ENCODE assay signal across 33 cellular contexts in the genomic region with DNA sequence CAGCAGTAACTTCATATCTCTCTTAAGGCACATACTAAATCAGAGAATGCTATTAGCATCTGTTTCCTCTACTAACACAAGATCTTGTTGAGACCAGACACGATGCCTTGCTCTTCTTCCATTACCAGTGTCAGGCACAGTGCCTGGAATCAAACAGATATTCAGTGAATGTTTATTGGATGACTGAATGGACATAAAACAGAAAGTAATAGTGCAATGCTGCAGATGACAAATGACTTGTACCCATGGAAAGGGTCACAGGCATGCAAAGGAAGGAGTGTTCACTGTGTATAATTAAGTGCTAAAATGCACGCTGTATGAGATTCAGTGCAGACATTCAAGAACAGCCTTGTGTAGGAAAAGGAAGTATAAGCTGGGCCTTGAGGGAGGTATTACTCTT.
"Had no signal": no experiment of that assay in that cellular context is flagged by ENCODE, and none has a peak within 500 bp of the region (broad histone marks: within the 10 kb centered on the region; RNA-seq: fewer than 3 reads in every experiment).

No MANE protein-coding gene starts in this region.

- H3K9me3 ChIP-seq: adrenal gland, body of pancreas, breast epithelium had no signal

- H3K27me3 Mint-ChIP-seq: activated B cell treated with CpG ODN at 0.5 μM for 24 hours; activated CD4-positive, alpha-beta memory T cell treated with anti-CD3 and anti-CD28 coated beads for 36 hours; activated CD4-positive, alpha-beta T cell treated with anti-CD3 and anti-CD28 coated beads, Interleukin-2, amount 10 ng/mL, durations not matched to agents 24 days and 14 days; activated CD8-positive, alpha-beta T cell treated with anti-CD3 and anti-CD28 coated beads for 36 hours; activated naive CD4-positive, alpha-beta T cell treated with anti-CD3 and anti-CD28 coated beads, Interleukin-2, amount 10 ng/mL, durations not matched to agents 7 days and 5 days; activated T-helper 17 cell treated with anti-CD3 and anti-CD28 coated beads, Interleukin-2, amount 50 U/mL, for 72 hours; central memory CD8-positive, alpha-beta T cell; T-cell; T-helper 17 cell had no signal

- H3K4me3 Mint-ChIP-seq: activated B cell treated with CpG ODN at 0.5 μM for 24 hours; activated CD4-positive, alpha-beta memory T cell treated with anti-CD3 and anti-CD28 coated beads for 36 hours; activated CD4-positive, alpha-beta T cell treated with anti-CD3 and anti-CD28 coated beads, Interleukin-2, amount 10 ng/mL, durations not matched to agents 24 days and 14 days; activated CD8-positive, alpha-beta T cell treated with anti-CD3 and anti-CD28 coated beads for 36 hours; activated naive CD4-positive, alpha-beta T cell treated with anti-CD3 and anti-CD28 coated beads, Interleukin-2, amount 10 ng/mL, durations not matched to agents 7 days and 5 days; activated T-cell treated with anti-CD3 and anti-CD28 coated beads, Interleukin-2, amount 50 U/mL, for 4 hours; activated T-cell treated with anti-CD3 and anti-CD28 coated beads, Interleukin-2, amount 50 U/mL, for 72 hours; activated T-helper 1 cell treated with anti-CD3 and anti-CD28 coated beads, Interleukin-12 subunit alpha, Interleukin-12 subunit beta, Interleukin-2, Interleukin-4 antibody, amounts not matched to agents 30 ng/mL and 10 ng/mL and 1 ng/mL, durations not matched to agents 14 hours and 24 hours and 36 hours; activated T-helper 17 cell treated with anti-CD3 and anti-CD28 coated beads, Interleukin-2, amount 50 U/mL, for 72 hours; central memory CD8-positive, alpha-beta T cell; T-cell; T-helper 17 cell had no signal

- ATAC-seq: activated CD8-positive, alpha-beta T cell treated with anti-CD3 and anti-CD28 coated beads for 36 hours; activated naive CD4-positive, alpha-beta T cell treated with anti-CD3 and anti-CD28 coated beads, Interleukin-2, amount 50 U/mL, for 72 hours; activated T-cell treated with anti-CD3 and anti-CD28 coated beads, Interleukin-2, amount 50 U/mL, for 4 hours; activated T-cell treated with anti-CD3 and anti-CD28 coated beads, Interleukin-2, amount 50 U/mL, for 72 hours; activated T-helper 17 cell treated with anti-CD3 and anti-CD28 coated beads, Interleukin-2, amount 50 U/mL, for 72 hours; body of pancreas; T-cell; T-helper 17 cell had no signal

- H3K9me3 Mint-ChIP-seq: activated B cell treated with CpG ODN at 0.5 μM for 24 hours; activated CD4-positive, alpha-beta memory T cell treated with anti-CD3 and anti-CD28 coated beads for 36 hours; activated CD8-positive, alpha-beta T cell treated with anti-CD3 and anti-CD28 coated beads for 36 hours; activated naive CD4-positive, alpha-beta T cell treated with anti-CD3 and anti-CD28 coated beads, Interleukin-2, amount 50 U/mL, for 72 hours; activated T-cell treated with anti-CD3 and anti-CD28 coated beads, Interleukin-2, amount 50 U/mL, for 4 hours; activated T-cell treated with anti-CD3 and anti-CD28 coated beads, Interleukin-2, amount 50 U/mL, for 72 hours; activated T-helper 17 cell treated with anti-CD3 and anti-CD28 coated beads, Interleukin-2, amount 50 U/mL, for 72 hours; central memory CD8-positive, alpha-beta T cell; T-cell had no signal

- H3K4me1 ChIP-seq: adrenal gland, body of pancreas, breast epithelium had no signal

- H3K27ac Mint-ChIP-seq: activated B cell treated with CpG ODN at 0.5 μM for 24 hours; activated CD4-positive, alpha-beta memory T cell treated with anti-CD3 and anti-CD28 coated beads for 36 hours; activated CD4-positive, alpha-beta T cell treated with anti-CD3 and anti-CD28 coated beads, Interleukin-2, amount 10 ng/mL, durations not matched to agents 24 days and 14 days; activated CD8-positive, alpha-beta T cell treated with anti-CD3 and anti-CD28 coated beads for 36 hours; activated naive CD4-positive, alpha-beta T cell treated with anti-CD3 and anti-CD28 coated beads, Interleukin-2, amount 50 U/mL, for 72 hours; activated T-cell treated with anti-CD3 and anti-CD28 coated beads, Interleukin-2, amount 50 U/mL, for 72 hours; activated T-helper 1 cell treated with anti-CD3 and anti-CD28 coated beads, Interleukin-12 subunit alpha, Interleukin-12 subunit beta, Interleukin-2, Interleukin-4 antibody, amounts not matched to agents 30 ng/mL and 10 ng/mL and 1 ng/mL, durations not matched to agents 14 hours and 24 hours and 36 hours; activated T-helper 17 cell treated with anti-CD3 and anti-CD28 coated beads, Interleukin-2, amount 50 U/mL, for 72 hours; T-cell; T-helper 17 cell had no signal

- H3K27ac ChIP-seq: adrenal gland, body of pancreas, brain microvascular endothelial cell, breast epithelium, cardiac muscle cell, VCaP had no signal

- H3K4me3 ChIP-seq: adrenal gland, body of pancreas, breast epithelium, cardiac muscle cell had no signal

- H3K27me3 ChIP-seq: adrenal gland, body of pancreas, brain microvascular endothelial cell, breast epithelium, cardiac muscle cell had no signal

- H3K36me3 ChIP-seq: adrenal gland, brain microvascular endothelial cell, breast epithelium, cardiac muscle cell had no signal

- DNase-seq: activated B cell treated with CpG ODN at 0.5 μM for 24 hours; activated CD4-positive, alpha-beta memory T cell treated with anti-CD3 and anti-CD28 coated beads for 36 hours; activated CD4-positive, alpha-beta T cell treated with anti-CD3 and anti-CD28 coated beads for 4 hours; activated CD4-positive, alpha-beta T cell treated with anti-CD3 and anti-CD28 coated beads, Interleukin-2, amount 10 ng/mL, durations not matched to agents 24 days and 14 days; activated CD4-positive, alpha-beta T cell treated with anti-CD3 and anti-CD28 coated beads, Interleukin-2, amount 50 U/mL, for 1 hour; activated CD4-positive, alpha-beta T cell treated with anti-CD3 and anti-CD28 coated beads, Interleukin-2, amount 50 U/mL, for 4 hours; activated CD4-positive, CD25-positive, alpha-beta regulatory T cell treated with anti-CD3 and anti-CD28 coated beads, Interleukin-2, amount 50 U/mL, for 72 hours; activated CD8-positive, alpha-beta memory T cell treated with anti-CD3 and anti-CD28 coated beads, Interleukin-2, amount 50 U/mL, for 4 hours; activated CD8-positive, alpha-beta T cell treated with anti-CD3 and anti-CD28 coated beads for 36 hours; activated effector memory CD4-positive, alpha-beta T cell treated with anti-CD3 and anti-CD28 coated beads, Interleukin-2, amount 50 U/mL, for 16 hours; activated gamma-delta T cell treated with Interleukin-2 at 50 U/mL for 16 hours; activated naive CD4-positive, alpha-beta T cell; activated naive CD4-positive, alpha-beta T cell treated with anti-CD3 and anti-CD28 coated beads, Interleukin-2, amount 10 ng/mL, durations not matched to agents 7 days and 5 days; activated T-cell treated with anti-CD3 and anti-CD28 coated beads for 4 hours; activated T-cell treated with anti-CD3 and anti-CD28 coated beads, Interleukin-2, amount 50 U/mL, for 1 hour; activated T-cell treated with anti-CD3 and anti-CD28 coated beads, Interleukin-2, amount 50 U/mL, for 4 hours; activated T-cell treated with anti-CD3 and anti-CD28 coated beads, Interleukin-2, amount 50 U/mL, for 72 hours; adrenal gland; amniotic stem cell; aorta; body of pancreas; brain microvascular endothelial cell; caudate nucleus; cerebellar nuclear complex; T-cell; T-helper 17 cell had no signal

- H3K36me3 Mint-ChIP-seq: activated CD4-positive, alpha-beta memory T cell treated with anti-CD3 and anti-CD28 coated beads for 36 hours; activated naive CD4-positive, alpha-beta T cell treated with anti-CD3 and anti-CD28 coated beads, Interleukin-2, amount 50 U/mL, for 72 hours; T-cell had no signal

- H3K4me1 Mint-ChIP-seq: activated B cell treated with CpG ODN at 0.5 μM for 24 hours; central memory CD8-positive, alpha-beta T cell had no signal
